In the genomic region with DNA sequence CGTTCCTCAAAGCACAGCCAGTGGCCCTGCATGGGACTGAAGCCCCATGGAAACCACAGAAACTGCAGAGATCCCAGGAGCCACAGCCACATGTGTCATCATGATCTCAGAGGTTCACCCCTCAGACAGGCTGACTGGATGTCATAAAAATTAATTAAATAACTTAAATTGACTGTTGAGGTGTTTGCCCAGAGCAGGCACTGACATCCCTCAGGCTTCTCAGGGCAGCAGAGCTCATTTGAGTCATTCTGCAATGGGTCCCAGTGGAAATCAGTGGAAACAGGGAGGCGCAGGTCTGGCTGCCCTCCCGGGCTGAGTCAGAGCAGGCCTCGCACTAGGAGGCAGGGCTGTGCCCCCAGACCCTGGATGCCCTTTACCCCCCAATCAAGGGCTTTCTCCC, we compare ENCODE assay signal across 20 cellular contexts.
A peak's percentile ranks its signal among the peaks of the same experiment; 100 is the strongest.
DNase-seq lines count a peak whose midpoint lies in the region; ATAC-seq lines count a peak whose summit lies in the region.
"Had no signal": no experiment of that assay in that cellular context is flagged by ENCODE, and none has a peak within 500 bp of the region (broad histone marks: within the 10 kb centered on the region; RNA-seq: fewer than 3 reads in every experiment).

No MANE protein-coding gene starts in this region.

- H3K27ac Mint-ChIP-seq in effector memory CD8-positive, alpha-beta T cell: peak overlapping the region; percentile 20 to 33
- H3K27ac Mint-ChIP-seq: activated CD4-positive, alpha-beta T cell treated with anti-CD3 and anti-CD28 coated beads, Interleukin-2, amount 10 ng/mL, durations not matched to agents 24 days and 14 days; activated T-cell treated with anti-CD3 and anti-CD28 coated beads, Interleukin-2, amount 50 U/mL, for 24 hours had no signal

- H3K9me3 Mint-ChIP-seq in effector memory CD8-positive, alpha-beta T cell: no peaks in the 10 kb centered on the region

- intact Hi-C loops in sciatic nerve (cut with DNase I): no loop called here

- DNase-seq in EH (ENCODE audit: low read depth) (peak; percentile 29), HT1080 (ENCODE audit: low read depth) (peak; percentile 27), sciatic nerve (ENCODE audit: low spot score) (no peak)
- DNase-seq in effector memory CD8-positive, alpha-beta T cell: no peak
- DNase-seq: activated CD4-positive, alpha-beta T cell treated with anti-CD3 and anti-CD28 coated beads, Interleukin-2, amount 10 ng/mL, durations not matched to agents 24 days and 14 days; activated naive CD4-positive, alpha-beta T cell; activated T-cell treated with anti-CD3 and anti-CD28 coated beads, Interleukin-2, amount 50 U/mL, for 24 hours; amniotic stem cell; brain microvascular endothelial cell; Calu3; NCI-H187 treated with DMSO at 0.1 percent for 48 hours; NCI-H526; nephron progenitor cell; pancreas; retina; SHP77 treated with DMSO at 0.1 percent for 48 hours; trophoblast cell had no signal

- no peaks in the 10 kb centered on the region for H3K36me3 Mint-ChIP-seq in effector memory CD8-positive, alpha-beta T cell (ENCODE audit: insufficient read depth)

- ATAC-seq in effector memory CD8-positive, alpha-beta T cell (replicated peaks): no peak
- ATAC-seq in sciatic nerve (peak; percentile 58), GM19351 (IDR thresholded peaks at IDR 0.05; ENCODE audit: unreplicated experiment) (no peak), GM18907 (IDR thresholded peaks at IDR 0.05; ENCODE audit: unreplicated experiment) (no peak), GM18909 (IDR thresholded peaks at IDR 0.05; ENCODE audit: poor library complexity, unreplicated experiment) (no peak)
- ATAC-seq: pancreas had no signal

- H3K4me1 Mint-ChIP-seq in effector memory CD8-positive, alpha-beta T cell (ENCODE audit: low read depth in 2 of 2): peaks cover 12 to 19% of the 10 kb centered on the region in 2 donors
- H3K4me1 Mint-ChIP-seq: nephron progenitor cell had no signal

- H3K4me3 Mint-ChIP-seq in effector memory CD8-positive, alpha-beta T cell: no peak overlapping the region
- H3K4me3 Mint-ChIP-seq: activated CD4-positive, alpha-beta T cell treated with anti-CD3 and anti-CD28 coated beads, Interleukin-2, amount 10 ng/mL, durations not matched to agents 24 days and 14 days; activated T-cell treated with anti-CD3 and anti-CD28 coated beads, Interleukin-2, amount 50 U/mL, for 24 hours; nephron progenitor cell had no signal

- no peaks in the 10 kb centered on the region for H3K27me3 Mint-ChIP-seq in effector memory CD8-positive, alpha-beta T cell
- H3K27me3 Mint-ChIP-seq: activated T-cell treated with anti-CD3 and anti-CD28 coated beads, Interleukin-2, amount 50 U/mL, for 24 hours had no signal

Comparison
In these comparisons a context has a peak if more than half of its experiments do, and no peak if none do; other contexts are left out.
1. DNase-seq: peak in EH (single experiment) and HT1080 (single experiment); none in effector memory CD8-positive, alpha-beta T cell (0 of 3) and sciatic nerve (single experiment).